Comparison of ENCODE assay signal across 8 cellular contexts in genomic region chr6:145733770-145734169, GRCh38. TPM values are rescaled to one million over a fixed set of nuclear protein-coding genes. Genes with fewer than 3 reads are reported as not detected.
DNase-seq lines count a peak whose midpoint lies in the region; ATAC-seq, FAIRE-seq and TF ChIP-seq lines count a peak whose summit lies in the region.

No MANE protein-coding gene starts in this region.

- FAIRE-seq in keratinocyte (lab: Jason Lieb, UNC) = no peak

- peak overlapping the region; percentile 42 for H3K27ac Mint-ChIP-seq in HFFc6
- H3K27ac Mint-ChIP-seq in T-cell = peak overlapping the region in 1 of 2 donors; percentile 28
- H3K27ac Mint-ChIP-seq in stimulated activated naive B cell treated with anti-CD40 and anti-IgM and Interleukin-4, amounts not matched to agents 10 μg/mL and 1 μg/mL and 100 μg/mL, for 72 hours = no peak overlapping the region

- DNase-seq in AML-193 (lab: John Stamatoyannopoulos, UW) = peak; percentile 41 to 60
- no peak for DNase-seq in HFFc6
- DNase-seq in T-cell = no peak
- no peak for DNase-seq in keratinocyte (ENCODE audit: low read depth, low spot score)
- DNase-seq in GM19238 (ENCODE audit: insufficient read length, low spot score) = no peak
- DNase-seq in stimulated activated naive B cell treated with anti-CD40 and anti-IgM and Interleukin-4, amounts not matched to agents 10 μg/mL and 1 μg/mL and 100 μg/mL, for 72 hours = no peak

- H3K4me3 ChIP-seq in keratinocyte (ENCODE audit: control insufficient read depth in 2 of 3, extremely low read depth in 1 of 3, insufficient read depth in 2 of 3, low read depth in 1 of 3, low read length in 3 of 3) = peak overlapping the region in 2 of 3 experiments; percentile 82 to 85

- no peaks in the 10 kb centered on the region for H4K20me1 ChIP-seq in keratinocyte (ENCODE audit: control insufficient read depth, extremely low read depth, insufficient read depth, low read length)

- H3K4me1 Mint-ChIP-seq in HFFc6 (ENCODE audit: low read depth) (peaks cover 35% of the 10 kb centered on the region), T-cell (peaks cover 15 to 22% (median 22%) of the 10 kb centered on the region in 3 donors)
- H3K4me1 Mint-ChIP-seq in stimulated activated naive B cell treated with anti-CD40 and anti-IgM and Interleukin-4, amounts not matched to agents 10 μg/mL and 1 μg/mL and 100 μg/mL, for 72 hours = peaks cover 15 to 35% of the 10 kb centered on the region in 2 donors

- H3K27me3 Mint-ChIP-seq in HFFc6 (ENCODE audit: insufficient read depth) = no peaks in the 10 kb centered on the region
- no peaks in the 10 kb centered on the region for H3K27me3 Mint-ChIP-seq in T-cell
- no peaks in the 10 kb centered on the region for H3K27me3 Mint-ChIP-seq in stimulated activated naive B cell treated with anti-CD40 and anti-IgM and Interleukin-4, amounts not matched to agents 10 μg/mL and 1 μg/mL and 100 μg/mL, for 72 hours

- no peaks in the 10 kb centered on the region for H3K9me1 ChIP-seq in keratinocyte (ENCODE audit: control insufficient read depth, extremely low read depth, insufficient read depth, low read length)

- peak overlapping the region; percentile 5 for H2AFZ ChIP-seq in keratinocyte (ENCODE audit: control insufficient read depth, low read length)

- dilution Hi-C loops in keratinocyte (cut with MboI; ENCODE audit: extremely low pct_ligation_motif_present, low sequenced_read_pairs) = no loop called here

- POLR2A ChIA-PET in T-cell (lab: Charles Lee) = interaction anchor here in 1 of 2 donors (0.6 kb wide), 1 partner anchor 199 kb away, joined by 3 read pairs; no protein-coding TSS in a partner anchor

- H3K36me3 Mint-ChIP-seq in HFFc6 (ENCODE audit: low read depth) (peaks cover 12% of the 10 kb centered on the region), T-cell (peaks cover 10% of the 10 kb centered on the region)
- H3K36me3 Mint-ChIP-seq in stimulated activated naive B cell treated with anti-CD40 and anti-IgM and Interleukin-4, amounts not matched to agents 10 μg/mL and 1 μg/mL and 100 μg/mL, for 72 hours = peaks cover 19 to 25% of the 10 kb centered on the region in 2 donors

- H3K9me3 ChIP-seq in keratinocyte (ENCODE audit: control insufficient read depth, low read depth, low read length) = no peaks in the 10 kb centered on the region

- peak overlapping the region; percentile 95 for H3K4me3 Mint-ChIP-seq in HFFc6
- H3K4me3 Mint-ChIP-seq in T-cell = peak overlapping the region; percentile 60 to 99 (median 94)
- H3K4me3 Mint-ChIP-seq in stimulated activated naive B cell treated with anti-CD40 and anti-IgM and Interleukin-4, amounts not matched to agents 10 μg/mL and 1 μg/mL and 100 μg/mL, for 72 hours = peak overlapping the region in 1 of 2 donors; percentile 35

- H3K4me1 ChIP-seq in keratinocyte (ENCODE audit: control insufficient read depth, extremely low read depth, insufficient read depth, low read length) = peaks cover 8% of the 10 kb centered on the region

- CTCF ChIA-PET in T-cell (lab: Charles Lee) = interaction anchor here in 1 of 2 donors (0.7 to 1.2 kb wide), 2 partner anchors 28 to 80 kb away, joined by 3 to 4 read pairs; no protein-coding TSS in a partner anchor

- peak overlapping the region; percentile 96 for H3K4me2 ChIP-seq in keratinocyte (ENCODE audit: control insufficient read depth, extremely low read depth, insufficient read depth, low read depth, low read length)

- H3K36me3 ChIP-seq in keratinocyte (ENCODE audit: control insufficient read depth in 2 of 2, extremely low read depth in 1 of 2, insufficient read depth in 2 of 2, low read length in 2 of 2) = no peaks in the 10 kb centered on the region

- no peaks in the 10 kb centered on the region for H3K79me2 ChIP-seq in keratinocyte (ENCODE audit: control insufficient read depth, insufficient read depth, low read length)

- H3K9me3 Mint-ChIP-seq in HFFc6 (no peaks in the 10 kb centered on the region; the same call in 1 of the 2 replicates), T-cell (peaks cover 0 to 5% (median 3%) of the 10 kb centered on the region in 3 donors)
- H3K9me3 Mint-ChIP-seq in stimulated activated naive B cell treated with anti-CD40 and anti-IgM and Interleukin-4, amounts not matched to agents 10 μg/mL and 1 μg/mL and 100 μg/mL, for 72 hours = peaks cover 10 to 11% of the 10 kb centered on the region in 2 donors

- H3K27me3 ChIP-seq in keratinocyte (ENCODE audit: control insufficient read depth, extremely low read depth, insufficient read depth, low read length) = no peaks in the 10 kb centered on the region

- ATAC-seq in T-cell (replicated peaks in 1 of 4) (no peak), GM21576 (IDR thresholded peaks at IDR 0.05; ENCODE audit: unreplicated experiment) (no peak), GM21717 (IDR thresholded peaks at IDR 0.05; ENCODE audit: unreplicated experiment) (no peak)
- no peak for ATAC-seq in stimulated activated naive B cell treated with anti-CD40 and anti-IgM and Interleukin-4, amounts not matched to agents 10 μg/mL and 1 μg/mL and 100 μg/mL, for 72 hours (replicated peaks)

- H3K27ac ChIP-seq in keratinocyte (ENCODE audit: control insufficient read depth, insufficient read depth, low read length) = no peak overlapping the region

- TF ChIP-seq CTCF in HFFc6 (IDR thresholded peaks at IDR 0.05) = no peak
- no peak for TF ChIP-seq CTCF in keratinocyte (optimal IDR thresholded peaks at IDR 0.05 in 1 of 3, IDR thresholded peaks at IDR 0.05 in 1 of 3, conservative IDR thresholded peaks at IDR 0.05 in 1 of 3; ENCODE audit: extremely low read depth in 1 of 3, insufficient read depth in 2 of 3, low read length in 3 of 3)

- H3K9ac ChIP-seq in keratinocyte (ENCODE audit: control insufficient read depth, extremely low read depth, insufficient read depth, low read length) = no peak overlapping the region

RNA-seq across cellular contexts. Expression of gene EPM2A, which starts 1.6 kb away (rescaled TPM):
- 1 to 10 TPM; 3.1 to 5.5 (median 3.8) TPM for total RNA-seq in HFFc6 (2021; fragmentation: NEBNext Ultra II Directional; extraction: Animal tissue kit (Norgen Biotek cat#: 25700))
- total RNA-seq in T-cell = 10 to 100 TPM in 4 of 5 donors, 1 to 10 TPM in 1; 9.0 to 13.5 (median 10.7) TPM
- 2.4 to 3.6 TPM (median 2.4 TPM) in 3 replicates for polyA plus RNA-seq in keratinocyte
- 5.0 TPM for polyA plus RNA-seq in keratinocyte (2011; ENCODE audit: low read depth)
- 3.2 and 4.1 TPM in 2 replicates for polyA plus RNA-seq in keratinocyte (2011; cell fraction: cytosol; rRNA removed)
- polyA plus RNA-seq in keratinocyte (2011; cell fraction: nucleus; rRNA removed) = 3.8 and 4.5 TPM in 2 replicates
- polyA plus RNA-seq in keratinocyte (2012; ENCODE audit: low replicate concordance) = 1.7 and 2.7 TPM in 2 replicates
- polyA minus RNA-seq in keratinocyte = 1.4 to 4.8 TPM (median 3.2 TPM) in 3 replicates
- 11.5 TPM for polyA minus RNA-seq in keratinocyte (2011; cell fraction: cytosol; rRNA and poly(A)+ RNA removed)
- polyA minus RNA-seq in keratinocyte (2011; cell fraction: nucleus; rRNA and poly(A)+ RNA removed) = 5.7 and 7.6 TPM in 2 replicates

Comparison
In these comparisons a context has a peak if more than half of its experiments do, and no peak if none do; other contexts are left out.
1. DNase-seq: peak in AML-193 (2 of 2); none in HFFc6 (single experiment), T-cell (0 of 34), keratinocyte (single experiment), GM19238 (single experiment) and stimulated activated naive B cell treated with anti-CD40 and anti-IgM and Interleukin-4, amounts not matched to agents 10 μg/mL and 1 μg/mL and 100 μg/mL, for 72 hours (single experiment).